19 cellular contexts compared by ENCODE assay signal in the genomic region with DNA sequence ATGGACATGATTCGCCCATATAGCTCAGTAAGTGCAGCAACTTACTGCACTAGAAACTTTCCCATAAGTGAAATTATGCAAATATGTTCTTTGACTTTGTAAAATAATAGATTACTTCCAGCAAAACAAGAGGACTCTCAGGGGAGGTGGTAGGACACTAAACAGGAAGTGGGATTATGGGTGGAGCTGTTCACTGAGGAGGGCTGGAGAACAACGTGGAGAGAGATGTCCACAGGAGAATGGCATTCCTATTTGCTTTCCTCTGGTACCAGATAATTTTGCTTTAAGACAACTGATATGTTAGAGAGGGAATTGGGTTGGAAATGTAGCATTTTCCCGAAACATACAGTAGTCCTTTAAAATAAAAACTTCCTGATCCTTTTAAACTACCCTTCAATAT. TPM values are rescaled to one million over a fixed set of nuclear protein-coding genes. Genes with fewer than 3 reads are reported as not detected.
DNase-seq lines count a peak whose midpoint lies in the region; ATAC-seq, FAIRE-seq and TF ChIP-seq lines count a peak whose summit lies in the region.
"Had no signal": no experiment of that assay in that cellular context is flagged by ENCODE, and none has a peak within 500 bp of the region (broad histone marks: within the 10 kb centered on the region; RNA-seq: fewer than 3 reads in every experiment).

No MANE protein-coding gene starts in this region.

- TF ChIP-seq POLR2A in GM12878 (IDR thresholded peaks at IDR 0.05; ENCODE audit: low read depth, low read length): no peak

- 16% methylated on average over 3 of the region's 3 CpGs for WGBS in GM12878 (ENCODE audit: insufficient coverage, insufficient replicate concordance, low lambda C conversion rate, missing lambda C conversion rate)
- WGBS in psoas muscle, 3 donors: 56 to 64% (median 63%) methylated on average over 3 of the region's 3 CpGs

- no peaks in the 10 kb centered on the region for H3K79me2 ChIP-seq in GM12878 (ENCODE audit: control insufficient read depth, insufficient read depth, low read length)

- H4K20me1 ChIP-seq in GM12878 (ENCODE audit: control insufficient read depth, insufficient read depth): no peaks in the 10 kb centered on the region

- TF ChIP-seq RAD21 in GM12878 (IDR thresholded peaks at IDR 0.05; ENCODE audit: insufficient read depth, low read depth, low read length): no peak

- RAD21 ChIA-PET in GM12878 (lab: Charles Lee; ENCODE audit: unreplicated experiment): no interaction called here

- CTCF ChIA-PET in A673 (lab: Charles Lee) (no interaction called here), HEK293 (lab: Yijun Ruan, JAX) (interaction anchor here (0.8 to 1.3 kb wide), 2 partner anchors 8 to 27 kb away, joined by 3 to 5 read pairs; no protein-coding TSS in a partner anchor), GM12878 (lab: Yijun Ruan, JAX) (interaction anchor here (1.2 kb wide), 1 partner anchor 18 kb away, joined by 5 read pairs; no protein-coding TSS in a partner anchor)

- SMC1A ChIA-PET in GM12878 (lab: Charles Lee; ENCODE audit: uncharacterized antibody, unreplicated experiment): no interaction called here

- H2AFZ ChIP-seq in GM12878 (ENCODE audit: control insufficient read depth, low read depth, low read length): no peak overlapping the region

- in situ Hi-C loops in GM12878 (cut with MboI): loop anchor here (25.0 kb wide), 1 partner anchor 605 kb away; no protein-coding TSS in a partner anchor
- in situ Hi-C loops in GM13977 (cut with MboI; ENCODE audit: low pct_unique_long_range_greater_than_20kb, low sequenced_read_pairs, unreplicated experiment): no loop called here

- ATAC-seq in GM12878 (no peak), psoas muscle (no peak), GM18502 (IDR thresholded peaks at IDR 0.05; ENCODE audit: poor library complexity, unreplicated experiment) (no peak), GM19328 (IDR thresholded peaks at IDR 0.05; ENCODE audit: unreplicated experiment) (no peak)
- ATAC-seq: HCT116 had no signal

- no peak overlapping the region for H3K4me3 ChIP-seq in A673 (ENCODE audit: low read depth, low read length, poor library complexity, severe bottlenecking)
- no peak overlapping the region for H3K4me3 ChIP-seq in HEK293 (ENCODE audit: low read depth, low read length)
- H3K4me3 ChIP-seq in GM12878: no peak overlapping the region
- H3K4me3 ChIP-seq in psoas muscle: no peak overlapping the region

- POLR2A ChIA-PET in A673 (lab: Charles Lee; ENCODE audit: low non-redundant PET) (no interaction called here), HEK293 (lab: Yijun Ruan, JAX) (no interaction called here), GM12878 (lab: Charles Lee) (no interaction called here)

- H3K9ac ChIP-seq in GM12878 (ENCODE audit: control insufficient read depth, insufficient read depth, low read length): no peak overlapping the region
- H3K9ac ChIP-seq: KMS-11 had no signal

- TF ChIP-seq CTCF in A673 (conservative IDR thresholded peaks at IDR 0.05; ENCODE audit: low read depth, low read length) (no peak), HEK293 (tag by site-specific recombination; IDR thresholded peaks at IDR 0.05) (no peak), GM12878 (IDR thresholded peaks at IDR 0.05 in 2 of 3, conservative IDR thresholded peaks at IDR 0.05 in 1 of 3; ENCODE audit: control insufficient read depth in 2 of 3, extremely low read depth in 1 of 3, insufficient read depth in 1 of 3, low read depth in 3 of 3, low read length in 3 of 3) (no peak), psoas muscle (IDR thresholded peaks at IDR 0.05) (no peak), GM13977 (IDR thresholded peaks at IDR 0.05; ENCODE audit: extremely low read depth, insufficient read depth, missing control alignments) (no peak)

- no peaks in the 10 kb centered on the region for H3K36me3 ChIP-seq in A673 (ENCODE audit: insufficient read depth, low read length, poor library complexity, severe bottlenecking)
- H3K36me3 ChIP-seq in HEK293 (ENCODE audit: control insufficient read depth in 2 of 2, insufficient read depth in 1 of 2, low read length in 2 of 2): peaks cover 0 to 10% of the 10 kb centered on the region in 2 experiments; a peak in 1 of 3 replicates
- no peaks in the 10 kb centered on the region for H3K36me3 ChIP-seq in GM12878 (ENCODE audit: control insufficient read depth in 2 of 2, insufficient read depth in 2 of 2, low read length in 1 of 2)
- H3K36me3 ChIP-seq in psoas muscle (ENCODE audit: insufficient read depth in 1 of 2, low read depth in 1 of 2): peaks cover 0 to 15% of the 10 kb centered on the region in 2 donors

- no TSS peak for BruUV-seq in A673 (replicated peaks; lab: Mats Ljungman, UMichigan)
- BruUV-seq in GM12878 (replicated peaks; lab: Mats Ljungman, UMichigan): no TSS peak

- H3K27me3 ChIP-seq in A673 (replicated peaks; ENCODE audit: insufficient read depth, low read depth, low read length, poor library complexity) (no peaks in the 10 kb centered on the region), GM12878 (replicated peaks in 1 of 2; ENCODE audit: control insufficient read depth in 2 of 2, insufficient read depth in 2 of 2, low read length in 1 of 2) (peaks cover 0 to 10% of the 10 kb centered on the region in 2 experiments; a peak in 3 of 4 replicates), psoas muscle (ENCODE audit: insufficient read depth in 3 of 3, low read length in 2 of 3) (no peaks in the 10 kb centered on the region)

- H3K9me3 ChIP-seq in A673 (ENCODE audit: low read depth, low read length, poor library complexity, severe bottlenecking) (no peaks in the 10 kb centered on the region), HEK293 (ENCODE audit: control insufficient read depth, insufficient read depth, low read depth, low read length) (no peaks in the 10 kb centered on the region), GM12878 (replicated peaks; ENCODE audit: control insufficient read depth, insufficient read depth, low read length) (no peaks in the 10 kb centered on the region; the same call in 2 of the 3 replicates), psoas muscle (no peaks in the 10 kb centered on the region)
- H3K9me3 ChIP-seq: Caco-2 had no signal

- no peak for FAIRE-seq in GM12878 (lab: Jason Lieb, UNC)
- FAIRE-seq: D721Med, GM18507 had no signal

- DNase-seq in A673 (ENCODE audit: low spot score) (peak; percentile 22), GM12878 (ENCODE audit: low read depth, low spot score) (no peak), psoas muscle (no peak), T-helper 1 cell (no peak), GM13977 (ENCODE audit: low spot score) (no peak)
- DNase-seq: 8988T; Caco-2; CD4-positive, alpha-beta T cell; GDM1; GOT3; H7 had no signal

- TF ChIP-seq EP300 in GM12878 (IDR thresholded peaks at IDR 0.05; ENCODE audit: borderline replicate concordance in 1 of 2, control insufficient read depth in 1 of 2, low read depth in 2 of 2, low read length in 2 of 2): no peak

- no peak overlapping the region for H3K27ac ChIP-seq in A673 (ENCODE audit: low read depth, low read length, poor library complexity, severe bottlenecking)
- no peak overlapping the region for H3K27ac ChIP-seq in HEK293 (ENCODE audit: extremely low read depth, low read depth, low read length)
- no peak overlapping the region for H3K27ac ChIP-seq in GM12878 (ENCODE audit: control insufficient read depth, insufficient read depth)
- H3K27ac ChIP-seq in psoas muscle: peak overlapping the region; percentile 19
- H3K27ac ChIP-seq: C4-2B, KMS-11 had no signal

- no peak overlapping the region for H3K4me2 ChIP-seq in GM12878 (ENCODE audit: control insufficient read depth, insufficient read depth)
- H3K4me2 ChIP-seq: KMS-11 had no signal

- intact Hi-C loops in A673 (cut with micrococcal nuclease; ENCODE audit: unreplicated experiment) (no loop called here), GM12878 (cut with micrococcal nuclease; ENCODE audit: unreplicated experiment) (loop anchor here (10.0 kb wide), 1 partner anchor 608 kb away; no protein-coding TSS in a partner anchor), psoas muscle (cut with DNase I) (loop anchor here (2.0 to 10.0 kb wide), 3 partner anchors 35 to 608 kb away; no protein-coding TSS in a partner anchor)

- H3K4me1 ChIP-seq in A673 (ENCODE audit: insufficient read depth, low read length, poor library complexity, severe bottlenecking): peaks cover 5% of the 10 kb centered on the region
- H3K4me1 ChIP-seq in HEK293 (ENCODE audit: control insufficient read depth, insufficient read depth, low read length): no peaks in the 10 kb centered on the region
- no peaks in the 10 kb centered on the region for H3K4me1 ChIP-seq in GM12878 (ENCODE audit: control insufficient read depth, insufficient read depth, low read length)
- H3K4me1 ChIP-seq in psoas muscle: peaks cover 42% of the 10 kb centered on the region
- H3K4me1 ChIP-seq: Caco-2 had no signal

TF ChIP-seq in HEK293, 187 proteins besides CTCF, POLR2A, EP300 and RAD21:
- TF ChIP-seq ZNF792 (tag by site-specific recombination; IDR thresholded peaks at IDR 0.05): no peak
- TF ChIP-seq PRDM1 (tag by site-specific recombination; IDR thresholded peaks at IDR 0.05): peak; percentile 27; the same call in 1 of the 2 replicates

TF ChIP-seq in GM12878, 131 proteins besides CTCF, POLR2A, EP300 and RAD21:
- TF ChIP-seq SPI1 (IDR thresholded peaks at IDR 0.05; ENCODE audit: borderline replicate concordance, insufficient read depth, low read depth, low read length) (0 out of 2 replicates have a peak, but pooled peaks have one; percentile 27), TAF1 (IDR thresholded peaks at IDR 0.05; ENCODE audit: borderline replicate concordance, low read depth, low read length) (no peak)

RNA-seq across cellular contexts. Expression of gene TPD52L1, which starts 3.7 kb away (rescaled TPM):
- total RNA-seq in A673 (2021): 2.0 and 5.4 TPM in 2 replicates
- total RNA-seq in GM12878 (2013; cell fraction: nucleolus; rRNA removed): not detected in 2 replicates
- total RNA-seq in GM12878 (2014; rRNA removed): 0.17 TPM in 1 of 2 replicates, not detected in the other
- total RNA-seq in GM12878 (2014; rRNA removed; fragmentation: Illumina TruSeq; extraction: Trizol): not detected in 2 replicates
- 0.21 and 0.28 TPM in 2 replicates for total RNA-seq in GM12878 (2021)
- polyA plus RNA-seq in GM12878 (2011; ENCODE audit: low read depth): not detected
- 2.6 and 3.3 TPM in 2 replicates for polyA plus RNA-seq in GM12878 (2011; rRNA removed)
- 2.3 and 2.6 TPM in 2 replicates for polyA plus RNA-seq in GM12878 (2011; cell fraction: cytosol; rRNA removed)
- 2.2 and 2.7 TPM in 2 replicates for polyA plus RNA-seq in GM12878 (2011; cell fraction: nucleus; rRNA removed)
- 0.21 TPM in 1 of 2 replicates, not detected in the other for polyA plus RNA-seq in GM12878 (2012)
- 0.03 TPM in 1 of 2 replicates, not detected in the other for polyA plus RNA-seq in GM12878 (2014; fragmentation: Illumina TruSeq; extraction: Trizol)
- polyA plus RNA-seq in GM12878 (2014; fragmentation: Nextera tagmentation; extraction: Ambion mirVana): under 1 TPM; 0.09 to 0.16 TPM
- 0.12 and 0.14 TPM in 2 replicates for polyA plus RNA-seq in GM12878 (2014; rRNA removed)
- polyA plus RNA-seq in GM12878 (2016; fragmentation: Nextera tagmentation; extraction: Ambion mirVana): not detected
- polyA minus RNA-seq in GM12878 (2011; rRNA and poly(A)+ RNA removed): 0.31 and 0.51 TPM in 2 replicates
- 0.94 TPM in 1 of 2 replicates, not detected in the other for polyA minus RNA-seq in GM12878 (2011; cell fraction: cytosol; rRNA and poly(A)+ RNA removed)
- 0.85 and 0.96 TPM in 2 replicates for polyA minus RNA-seq in GM12878 (2011; cell fraction: nucleus; rRNA and poly(A)+ RNA removed)
- total RNA-seq in psoas muscle: 100 to 1,000 TPM; 106 to 150 (median 136) TPM
- polyA plus RNA-seq in psoas muscle: 10 to 100 TPM; 51.8 to 98.6 (median 67.4) TPM
- total RNA-seq: CD4-positive, alpha-beta T cell had no signal

Comparison
In these comparisons a context has a peak if more than half of its experiments do, and no peak if none do; other contexts are left out.
1. RNA of gene TPD52L1, which starts 3.7 kb away (total RNA-seq): 106 to 150 TPM in psoas muscle; 2.0 to 5.4 TPM in A673 and 0.17 to 0.28 TPM in GM12878; every median in the first group is over 10 times any median in the second.